8 cellular contexts compared by ENCODE assay signal in the genomic region with DNA sequence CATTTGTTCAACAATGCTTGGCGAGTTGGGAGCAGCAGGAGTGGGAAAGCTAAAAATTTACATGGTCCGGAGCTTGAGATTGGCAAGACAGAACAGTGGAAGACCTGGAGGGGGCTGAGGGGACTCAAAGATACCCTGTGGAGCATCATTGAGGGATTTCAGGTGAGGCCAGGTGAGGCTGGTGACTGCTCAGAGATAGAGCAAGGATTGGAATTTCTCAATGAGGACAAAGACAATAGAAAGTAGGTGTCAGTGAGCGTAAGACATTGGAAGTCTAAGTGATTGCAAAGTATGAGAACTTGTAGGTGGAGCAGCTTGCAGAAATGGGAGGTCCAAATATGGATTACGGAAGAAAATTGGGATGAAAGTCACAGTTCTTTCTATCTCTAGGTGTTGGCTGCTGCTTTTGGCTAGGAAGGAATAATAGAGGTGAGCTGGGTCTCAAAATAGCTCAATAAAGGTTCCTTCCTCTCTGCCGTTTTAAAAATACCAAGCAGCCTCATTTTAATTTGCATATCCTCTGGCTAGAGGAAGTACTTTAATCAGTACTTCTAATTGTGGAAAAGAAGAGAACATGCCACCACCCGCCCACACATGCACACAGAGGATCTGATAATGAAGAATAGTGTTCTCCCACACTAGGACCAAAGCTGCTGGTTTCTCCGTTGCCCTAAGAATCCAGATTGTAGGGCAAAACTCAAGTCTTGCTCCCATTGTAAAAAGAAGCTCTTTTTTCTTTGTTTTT. TPM values are rescaled to one million over a fixed set of nuclear protein-coding genes. Genes with fewer than 3 reads are reported as not detected.
DNase-seq lines count a peak whose midpoint lies in the region; ATAC-seq and TF ChIP-seq lines count a peak whose summit lies in the region.

No MANE protein-coding gene starts in this region.

- no peaks in the 10 kb centered on the region for H3F3A ChIP-seq in GM23338 (replicated peaks; ENCODE audit: low read depth)

- peaks cover 15% of the 10 kb centered on the region for H3K4me1 ChIP-seq in GM23338 (ENCODE audit: insufficient read depth)
- H3K4me1 ChIP-seq in endodermal cell (ENCODE audit: control insufficient read depth, insufficient read depth, low read length) = no peaks in the 10 kb centered on the region

- H3K36me3 ChIP-seq in GM23338 (ENCODE audit: insufficient read depth) (peaks cover 20% of the 10 kb centered on the region), endodermal cell (ENCODE audit: control insufficient read depth, insufficient read depth, low read length) (peaks cover 8% of the 10 kb centered on the region)

- H3K27ac ChIP-seq in GM23338 (ENCODE audit: low read depth) (peak overlapping the region; percentile 64; the same call in 1 of the 2 replicates), endodermal cell (ENCODE audit: low read depth, low read length) (no peak overlapping the region)

- H3K4me3 Mint-ChIP-seq in GM23338 (no peak overlapping the region; the same call in 2 of the 3 replicates), endodermal cell (no peak overlapping the region), chondrocyte (ENCODE audit: unreplicated experiment) (no peak overlapping the region)

- H3K27me3 ChIP-seq in GM23338 (ENCODE audit: insufficient read depth) = no peaks in the 10 kb centered on the region
- H3K27me3 ChIP-seq in endodermal cell (ENCODE audit: control insufficient read depth, insufficient read depth, low read length, poor library complexity, severe bottlenecking) = no peaks in the 10 kb centered on the region

- peaks cover 12% of the 10 kb centered on the region for H3K9me3 ChIP-seq in endodermal cell (ENCODE audit: control insufficient read depth, low read length)

- H3K27ac Mint-ChIP-seq in GM23338 = peak overlapping the region; percentile 54
- H3K27ac Mint-ChIP-seq in endodermal cell = peak overlapping the region; percentile 14
- no peak overlapping the region for H3K27ac Mint-ChIP-seq in chondrocyte (ENCODE audit: unreplicated experiment)

- H3K36me3 Mint-ChIP-seq in GM23338 (ENCODE audit: low read depth) (peaks cover 66% of the 10 kb centered on the region), endodermal cell (ENCODE audit: low read depth) (peaks cover 55% of the 10 kb centered on the region), chondrocyte (ENCODE audit: low read depth) (no peaks in the 10 kb centered on the region)

- H3K4me2 ChIP-seq in GM23338 = peak overlapping the region; percentile 42; the same call in 1 of the 2 replicates

- H3K4me3 ChIP-seq in GM12865 (ENCODE audit: low read depth, low read length) = peak overlapping the region; percentile 19
- H3K4me3 ChIP-seq in GM23338 = peak overlapping the region; percentile 20; the same call in 1 of the 2 replicates
- no peak overlapping the region for H3K4me3 ChIP-seq in endodermal cell (ENCODE audit: low read length)

- no peak overlapping the region for H3K9ac ChIP-seq in endodermal cell (ENCODE audit: extremely low read depth, low read length, poor library complexity, severe bottlenecking)

- peaks cover 4% of the 10 kb centered on the region for H3K27me3 Mint-ChIP-seq in GM23338 (ENCODE audit: insufficient read depth, low read depth, poor library complexity)
- H3K27me3 Mint-ChIP-seq in endodermal cell (ENCODE audit: insufficient read depth) = no peaks in the 10 kb centered on the region
- peaks cover 7% of the 10 kb centered on the region for H3K27me3 Mint-ChIP-seq in chondrocyte (ENCODE audit: low read depth)

- DNase-seq in GM12865 (ENCODE audit: low read depth) = peak; percentile 66
- DNase-seq in GM23338 (ENCODE audit: low spot score) = peak; percentile 24
- peak; percentile 67 to 80 for DNase-seq in NOMO-1 (lab: John Stamatoyannopoulos, UW; ENCODE audit: unreplicated experiment in 2 of 2)
- peak; percentile 63 for DNase-seq in endodermal cell
- no peak for DNase-seq in effector CD4-positive, alpha-beta T cell
- DNase-seq in HT-29 (ENCODE audit: low spot score) = no peak
- no peak for DNase-seq in chondrocyte (ENCODE audit: low spot score)

- ATAC-seq in GM23338 = peak; percentile 95
- ATAC-seq in HG02981 (IDR thresholded peaks at IDR 0.05; ENCODE audit: unreplicated experiment) = no peak

- H3K4me1 Mint-ChIP-seq in GM23338 = peaks cover 27% of the 10 kb centered on the region
- peaks cover 24% of the 10 kb centered on the region for H3K4me1 Mint-ChIP-seq in endodermal cell
- no peaks in the 10 kb centered on the region for H3K4me1 Mint-ChIP-seq in chondrocyte (ENCODE audit: low read depth)

- H2AFZ ChIP-seq in GM23338 = no peak overlapping the region

- H3K9me3 Mint-ChIP-seq in GM23338 (no peaks in the 10 kb centered on the region), endodermal cell (peaks cover 10% of the 10 kb centered on the region), chondrocyte (ENCODE audit: low read depth) (no peaks in the 10 kb centered on the region)

- peaks cover 6% of the 10 kb centered on the region; the same call in 1 of the 2 replicates for H3K79me2 ChIP-seq in GM23338 (replicated peaks; ENCODE audit: insufficient read depth)

- H4K20me1 ChIP-seq in GM23338 (replicated peaks; ENCODE audit: insufficient read depth) = no peaks in the 10 kb centered on the region; the same call in 1 of the 2 replicates

- H3K9me2 ChIP-seq in GM23338 (ENCODE audit: insufficient read depth) = 0 out of 2 replicates have a peak, but pooled peaks cover 11% of the 10 kb centered on the region

- TF ChIP-seq CTCF in GM12865 (IDR thresholded peaks at IDR 0.05; ENCODE audit: insufficient read depth, low read depth, low read length, missing control alignments) (no peak), GM23338 (conservative IDR thresholded peaks at IDR 0.05; ENCODE audit: low read depth in 2 of 2) (no peak), endodermal cell (conservative IDR thresholded peaks at IDR 0.05) (no peak), chondrocyte (IDR thresholded peaks at IDR 0.05) (no peak)

- WGBS in endodermal cell (ENCODE audit: insufficient coverage in 1 of 2, insufficient read length in 1 of 2), 2 experiments = 87 to 89% methylated on average over 6 of the region's 7 CpGs

TF ChIP-seq in GM23338, 12 proteins besides CTCF, POLR2A, EP300 and RAD21 (continues in another document):
- TF ChIP-seq EZH2phosphoT487 (IDR thresholded peaks at IDR 0.05; ENCODE audit: unreplicated experiment) = no peak

RNA-seq across cellular contexts. Expression of gene SORL1, which starts 42.4 kb away (rescaled TPM):
- 78.3 and 78.8 TPM in 2 replicates for total RNA-seq in GM23338 (2014; rRNA removed; shearing (Covaris generic))
- polyA plus RNA-seq in GM23338 (2016; fragmentation: Nextera tagmentation; extraction: Ambion mirVana) = 20.1 and 23.0 TPM in 2 replicates
- total RNA-seq in endodermal cell = 10 to 100 TPM; 56.4 to 57.5 TPM
- 14.7 TPM for polyA plus RNA-seq in endodermal cell (2013, experiment 1 of 2)
- 15.0 TPM for polyA plus RNA-seq in endodermal cell (2013, experiment 2 of 2)
- 43.6 and 49.8 TPM in 2 replicates for total RNA-seq in HT-29 (2014; rRNA removed; shearing (Covaris generic))
- total RNA-seq in chondrocyte = 0.85 to 0.92 TPM (median 0.87 TPM) in 3 replicates

Comparison
In these comparisons a context has a peak if more than half of its experiments do, and no peak if none do; other contexts are left out.
1. DNase-seq: peak in GM12865 (single experiment), GM23338 (single experiment), NOMO-1 (2 of 2) and endodermal cell (single experiment); none in effector CD4-positive, alpha-beta T cell (single experiment), HT-29 (single experiment) and chondrocyte (single experiment).
2. RNA of gene SORL1, which starts 42.4 kb away (total RNA-seq): 78.3 to 78.8 TPM in GM23338, 56.4 to 57.5 TPM in endodermal cell and 43.6 to 49.8 TPM in HT-29; 0.85 to 0.92 TPM in chondrocyte; every median in the first group is over 10 times any median in the second.